Comparison of ENCODE assay signal across 8 cellular contexts in genomic region chr12:56126732-56127239, GRCh38. TPM values are rescaled to one million over a fixed set of nuclear protein-coding genes. Genes with fewer than 3 reads are reported as not detected.
DNase-seq lines count a peak whose midpoint lies in the region; ATAC-seq and TF ChIP-seq lines count a peak whose summit lies in the region.

No MANE protein-coding gene starts in this region.

- no peaks in the 10 kb centered on the region for H3K27me3 ChIP-seq in cardiac muscle cell
- no peaks in the 10 kb centered on the region for H3K27me3 ChIP-seq in lung (ENCODE audit: control insufficient read depth, insufficient read depth)
- no peaks in the 10 kb centered on the region for H3K27me3 ChIP-seq in trophoblast cell (ENCODE audit: insufficient read depth, low read length)

- H3K27ac ChIP-seq in cardiac muscle cell = peak overlapping the region; percentile 46
- H3K27ac ChIP-seq in lung (ENCODE audit: low read depth in 1 of 2, low read length in 1 of 2) = peak overlapping the region; percentile 59 to 75
- peak overlapping the region; percentile 69 for H3K27ac ChIP-seq in urinary bladder (ENCODE audit: low read depth)
- no peak overlapping the region for H3K27ac ChIP-seq in trophoblast cell (ENCODE audit: low read depth, low read length)

- H3K4me1 Mint-ChIP-seq in activated naive CD8-positive, alpha-beta T cell treated with anti-CD3 and anti-CD28 coated beads for 36 hours = peaks cover 48% of the 10 kb centered on the region

- TF ChIP-seq CTCF in cardiac muscle cell (IDR thresholded peaks at IDR 0.05; ENCODE audit: low read depth, low read length) (no peak), lung (IDR thresholded peaks at IDR 0.05; ENCODE audit: control extremely low read depth, extremely low read depth) (no peak)

- no peak overlapping the region for H2BK120ac ChIP-seq in trophoblast cell (ENCODE audit: insufficient read depth, low read length, poor library complexity)

- no peak overlapping the region for H3K4me3 Mint-ChIP-seq in activated naive CD8-positive, alpha-beta T cell treated with anti-CD3 and anti-CD28 coated beads for 36 hours

- peaks cover 5% of the 10 kb centered on the region for H3K9me3 Mint-ChIP-seq in activated naive CD8-positive, alpha-beta T cell treated with anti-CD3 and anti-CD28 coated beads for 36 hours

- no peaks in the 10 kb centered on the region for H3K27me3 Mint-ChIP-seq in activated naive CD8-positive, alpha-beta T cell treated with anti-CD3 and anti-CD28 coated beads for 36 hours

- peaks cover 9% of the 10 kb centered on the region for H3K79me1 ChIP-seq in trophoblast cell (ENCODE audit: low read length)

- H2AK5ac ChIP-seq in trophoblast cell (ENCODE audit: low read length) = no peak overlapping the region

- peak overlapping the region; percentile 97 for H3K27ac Mint-ChIP-seq in activated naive CD8-positive, alpha-beta T cell treated with anti-CD3 and anti-CD28 coated beads for 36 hours

- H3K36me3 Mint-ChIP-seq in activated naive CD8-positive, alpha-beta T cell treated with anti-CD3 and anti-CD28 coated beads for 36 hours = peaks cover 27% of the 10 kb centered on the region

- no peaks in the 10 kb centered on the region for H3K9me3 ChIP-seq in cardiac muscle cell (ENCODE audit: low read depth)
- H3K9me3 ChIP-seq in lung (ENCODE audit: control insufficient read depth in 2 of 2, insufficient read depth in 1 of 2, low read length in 1 of 2) = no peaks in the 10 kb centered on the region
- H3K9me3 ChIP-seq in trophoblast cell (ENCODE audit: insufficient read depth, low read depth, low read length) = no peaks in the 10 kb centered on the region

- no peak overlapping the region for H2BK5ac ChIP-seq in trophoblast cell (ENCODE audit: low read depth, low read length, poor library complexity)

- no peak overlapping the region for H4K91ac ChIP-seq in trophoblast cell (ENCODE audit: low read depth, low read length)

- no peak overlapping the region for H3K9ac ChIP-seq in trophoblast cell (ENCODE audit: low read length)

- no peak overlapping the region for H3K4me2 ChIP-seq in trophoblast cell (ENCODE audit: low read length)

- H3K18ac ChIP-seq in trophoblast cell (ENCODE audit: low read length) = no peak overlapping the region

- no peak overlapping the region for H2AFZ ChIP-seq in trophoblast cell (ENCODE audit: insufficient read depth, low read length, poor library complexity)

- H3K79me2 ChIP-seq in trophoblast cell (ENCODE audit: control insufficient read depth, insufficient read depth, low read length, poor library complexity) = peaks cover 7% of the 10 kb centered on the region

- H3K23ac ChIP-seq in trophoblast cell (ENCODE audit: low read length) = no peak overlapping the region

- DNase-seq in cardiac muscle cell (ENCODE audit: low read depth in 1 of 2, low spot score in 1 of 2) (no peak), Right ventricle myocardium inferior (ENCODE audit: missing footprints) (no peak), lung (ENCODE audit: low spot score) (no peak), D341Med (ENCODE audit: low spot score) (no peak), trophoblast cell (no peak)
- no peak for DNase-seq in activated naive CD8-positive, alpha-beta T cell treated with anti-CD3 and anti-CD28 coated beads for 36 hours

- no peak overlapping the region for H3K4ac ChIP-seq in trophoblast cell (ENCODE audit: low read depth, low read length)

- ATAC-seq in Right ventricle myocardium inferior (no peak), lung (ENCODE audit: insufficient read depth, low FRiP score) (no peak), GM19324 (IDR thresholded peaks at IDR 0.05; ENCODE audit: low FRiP score, unreplicated experiment) (no peak)

- H4K8ac ChIP-seq in trophoblast cell (ENCODE audit: low read depth, low read length) = no peak overlapping the region

- peaks cover 35% of the 10 kb centered on the region for H3K4me1 ChIP-seq in cardiac muscle cell (ENCODE audit: low read depth)
- peaks cover 0 to 18% of the 10 kb centered on the region in 2 donors for H3K4me1 ChIP-seq in lung (ENCODE audit: control insufficient read depth in 2 of 2, insufficient read depth in 2 of 2, low read length in 2 of 2)
- no peaks in the 10 kb centered on the region for H3K4me1 ChIP-seq in urinary bladder (ENCODE audit: insufficient read depth)
- peaks cover 11 to 12% of the 10 kb centered on the region in 2 experiments for H3K4me1 ChIP-seq in trophoblast cell (ENCODE audit: control insufficient read depth in 1 of 2, insufficient read depth in 2 of 2, low read length in 2 of 2)

- H4K12ac ChIP-seq in trophoblast cell (ENCODE audit: low read depth, low read length) = no peak overlapping the region

- WGBS in lung, 2 donors = 18 to 40% methylated on average over 3 of the region's 3 CpGs
- WGBS in urinary bladder = 54% methylated on average over 3 of the region's 3 CpGs
- no CpG with 5 or more reads among the region's 3 CpGs for WGBS in trophoblast cell (ENCODE audit: extremely low coverage, insufficient coverage, insufficient read length)

- H3K14ac ChIP-seq in trophoblast cell (ENCODE audit: low read length) = no peak overlapping the region

- peaks cover 7% of the 10 kb centered on the region for H3K36me3 ChIP-seq in cardiac muscle cell
- peaks cover 0 to 12% of the 10 kb centered on the region in 2 donors for H3K36me3 ChIP-seq in lung (ENCODE audit: control insufficient read depth in 2 of 2, insufficient read depth in 2 of 2, low read length in 2 of 2)
- peaks cover 4% of the 10 kb centered on the region for H3K36me3 ChIP-seq in urinary bladder (ENCODE audit: insufficient read depth)
- H3K36me3 ChIP-seq in trophoblast cell (ENCODE audit: control insufficient read depth in 1 of 2, insufficient read depth in 2 of 2, low read length in 2 of 2) = peaks cover 9 to 16% of the 10 kb centered on the region in 2 experiments

- H3K4me3 ChIP-seq in cardiac muscle cell (no peak overlapping the region), lung (no peak overlapping the region), urinary bladder (ENCODE audit: low read depth, low read length) (no peak overlapping the region), trophoblast cell (ENCODE audit: low read depth, low read length) (no peak overlapping the region)

- no peak overlapping the region for H2BK12ac ChIP-seq in trophoblast cell (ENCODE audit: low read length)

- intact Hi-C loops in Right ventricle myocardium inferior (cut with DNase I) = loop anchor here (5.0 kb wide), 1 partner anchor 341 kb away; the partner anchor contains the start of gene SPRYD4

RNA-seq across cellular contexts. Expression of gene ESYT1, which starts 1.3 kb away (rescaled TPM):
- 103 and 107 TPM in 2 replicates for total RNA-seq in cardiac muscle cell
- 52.0 and 70.6 TPM in 2 replicates for polyA plus RNA-seq in cardiac muscle cell
- total RNA-seq in Right ventricle myocardium inferior = 33.6 TPM
- total RNA-seq in activated naive CD8-positive, alpha-beta T cell treated with anti-CD3 and anti-CD28 coated beads for 36 hours = 100 to 1,000 TPM; 153 to 155 TPM
- 100 to 1,000 TPM in 1 of 2 donors, 10 to 100 TPM in 1; 57.4 to 131 TPM for total RNA-seq in lung
- 10 to 100 TPM; 23.5 to 71.0 TPM for polyA plus RNA-seq in lung
- total RNA-seq in urinary bladder = 85.1 TPM
- 116 TPM for polyA plus RNA-seq in urinary bladder
- polyA plus RNA-seq in trophoblast cell (2013) = 56.2 and 64.3 TPM in 2 replicates

RNA-seq across cellular contexts. Expression of gene ZC3H10, which starts 8.7 kb away (rescaled TPM):
- total RNA-seq in cardiac muscle cell (5.4 and 7.5 TPM in 2 replicates), Right ventricle myocardium inferior (7.3 TPM), lung (1 to 10 TPM; 2.5 to 7.9 TPM), urinary bladder (4.6 TPM)
- polyA plus RNA-seq in cardiac muscle cell (7.2 and 10.6 TPM in 2 replicates), lung (1 to 10 TPM; 3.1 to 3.5 TPM), urinary bladder (4.9 TPM)
- 1 to 10 TPM; 6.9 to 7.2 TPM for total RNA-seq in activated naive CD8-positive, alpha-beta T cell treated with anti-CD3 and anti-CD28 coated beads for 36 hours
- 2.0 TPM in 2 replicates for polyA plus RNA-seq in trophoblast cell (2013)

RNA-seq across cellular contexts. Expression of gene RPL41, which starts 10.4 kb away (rescaled TPM):
- total RNA-seq in cardiac muscle cell (1,416 and 2,307 TPM in 2 replicates), Right ventricle myocardium inferior (2,099 TPM), lung (1,000 to 10,000 TPM; 1,569 to 3,132 TPM), urinary bladder (2,071 TPM)
- polyA plus RNA-seq in cardiac muscle cell (2,144 and 2,427 TPM in 2 replicates), lung (1,000 to 10,000 TPM; 4,690 to 5,737 TPM), urinary bladder (5,547 TPM)
- total RNA-seq in activated naive CD8-positive, alpha-beta T cell treated with anti-CD3 and anti-CD28 coated beads for 36 hours = 1,000 to 10,000 TPM; 5,444 to 5,630 TPM
- 9,463 and 9,643 TPM in 2 replicates for polyA plus RNA-seq in trophoblast cell (2013)

RNA-seq across cellular contexts. Expression of gene PA2G4, which starts 22.4 kb away (rescaled TPM):
- total RNA-seq in cardiac muscle cell = 166 and 235 TPM in 2 replicates
- 132 and 189 TPM in 2 replicates for polyA plus RNA-seq in cardiac muscle cell
- 69.7 TPM for total RNA-seq in Right ventricle myocardium inferior
- total RNA-seq in activated naive CD8-positive, alpha-beta T cell treated with anti-CD3 and anti-CD28 coated beads for 36 hours = 100 to 1,000 TPM; 552 to 588 TPM
- total RNA-seq in lung = 10 to 100 TPM; 80.2 to 81.3 TPM
- polyA plus RNA-seq in lung = 100 to 1,000 TPM in 1 of 2 donors, 10 to 100 TPM in 1; 97.6 to 137 TPM
- total RNA-seq in urinary bladder = 64.6 TPM
- polyA plus RNA-seq in urinary bladder = 121 TPM
- polyA plus RNA-seq in trophoblast cell (2013) = 131 and 133 TPM in 2 replicates

RNA-seq across cellular contexts. Expression of gene MYL6B, which starts 25.6 kb away (rescaled TPM):
- total RNA-seq in cardiac muscle cell (218 and 293 TPM in 2 replicates), Right ventricle myocardium inferior (45.8 TPM), lung (10 to 100 TPM; 39.1 to 46.1 TPM), urinary bladder (65.3 TPM)
- polyA plus RNA-seq in cardiac muscle cell (142 and 203 TPM in 2 replicates), lung (10 to 100 TPM; 20.7 to 40.3 TPM), urinary bladder (32.4 TPM)
- 10 to 100 TPM; 67.9 to 76.2 TPM for total RNA-seq in activated naive CD8-positive, alpha-beta T cell treated with anti-CD3 and anti-CD28 coated beads for 36 hours
- 91.8 and 91.9 TPM in 2 replicates for polyA plus RNA-seq in trophoblast cell (2013)
